7 cellular contexts compared by ENCODE assay signal in genomic region chr12:109274381-109274780, GRCh38. TPM values are rescaled to one million over a fixed set of nuclear protein-coding genes. Genes with fewer than 3 reads are reported as not detected.
"Had no signal": no experiment of that assay in that cellular context is flagged by ENCODE, and none has a peak within 500 bp of the region (broad histone marks: within the 10 kb centered on the region; RNA-seq: fewer than 3 reads in every experiment).

No MANE protein-coding gene starts in this region.

- DNase-seq: GF-D8 had no signal

- FAIRE-seq: G401.6, GM12878, GM12891, GM12892, GM18507, GM19239 had no signal

- H3K4me3 ChIP-seq: GM12878 had no signal

- ATAC-seq: GM12878 had no signal

RNA-seq across cellular contexts. Expression of gene FOXN4, which starts 34.7 kb away (rescaled TPM):
- total RNA-seq: GM12878 had no signal
- polyA plus RNA-seq: GM12878 had no signal
